ENCODE assay signal across 1 cellular context in the genomic region with DNA sequence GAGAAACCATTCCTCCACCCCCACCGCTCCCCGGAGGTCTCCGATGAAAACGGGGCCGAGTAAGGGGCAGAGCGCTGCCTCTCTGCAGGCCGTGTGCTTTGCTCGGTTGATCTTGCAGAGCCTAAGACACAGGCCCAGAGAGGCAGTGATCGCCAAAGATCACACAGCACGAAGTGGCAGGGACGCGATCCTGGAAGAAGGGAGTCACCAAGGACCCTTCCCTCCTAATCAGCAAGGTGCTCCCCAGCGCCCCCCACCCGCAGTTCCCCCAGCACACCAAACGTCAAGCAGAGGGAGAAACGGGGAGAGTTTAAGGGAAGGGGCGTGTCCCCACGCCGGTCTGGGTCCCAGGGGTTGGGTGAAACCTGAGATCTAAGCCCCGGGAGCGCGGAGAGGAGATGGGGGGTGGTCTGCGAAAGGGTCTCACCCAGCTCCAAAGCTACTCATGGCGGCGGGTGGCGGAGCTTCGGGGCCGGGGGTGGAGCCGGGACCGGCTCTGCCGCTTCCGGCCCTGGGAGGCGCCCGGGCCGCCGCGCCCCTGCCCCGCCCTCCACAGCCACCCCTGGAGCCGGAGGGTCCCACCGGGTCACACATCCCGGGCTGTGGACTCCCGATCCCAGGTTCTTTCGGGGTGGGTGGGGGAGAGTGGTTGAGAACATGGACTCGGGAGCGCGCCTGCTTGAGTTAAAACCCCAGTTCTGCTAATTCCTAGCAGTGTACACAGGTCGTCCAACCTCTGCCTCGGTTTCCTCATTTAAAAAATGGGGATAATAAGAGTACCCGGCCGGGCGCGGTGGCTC.
TF ChIP-seq lines count a peak whose summit lies in the region.

A gene with protein sequence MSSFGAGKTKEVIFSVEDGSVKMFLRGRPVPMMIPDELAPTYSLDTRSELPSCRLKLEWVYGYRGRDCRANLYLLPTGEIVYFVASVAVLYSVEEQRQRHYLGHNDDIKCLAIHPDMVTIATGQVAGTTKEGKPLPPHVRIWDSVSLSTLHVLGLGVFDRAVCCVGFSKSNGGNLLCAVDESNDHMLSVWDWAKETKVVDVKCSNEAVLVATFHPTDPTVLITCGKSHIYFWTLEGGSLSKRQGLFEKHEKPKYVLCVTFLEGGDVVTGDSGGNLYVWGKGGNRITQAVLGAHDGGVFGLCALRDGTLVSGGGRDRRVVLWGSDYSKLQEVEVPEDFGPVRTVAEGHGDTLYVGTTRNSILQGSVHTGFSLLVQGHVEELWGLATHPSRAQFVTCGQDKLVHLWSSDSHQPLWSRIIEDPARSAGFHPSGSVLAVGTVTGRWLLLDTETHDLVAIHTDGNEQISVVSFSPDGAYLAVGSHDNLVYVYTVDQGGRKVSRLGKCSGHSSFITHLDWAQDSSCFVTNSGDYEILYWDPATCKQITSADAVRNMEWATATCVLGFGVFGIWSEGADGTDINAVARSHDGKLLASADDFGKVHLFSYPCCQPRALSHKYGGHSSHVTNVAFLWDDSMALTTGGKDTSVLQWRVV (minus strand): TSS at position 468 of the 800 bp plus-strand sequence. CDS start 21 bp downstream, at position 447.

TF ChIP-seq in K562, 482 proteins besides CTCF, POLR2A, EP300 and RAD21 (continued from another document and continues in another):
- TF ChIP-seq, protein P1, sequence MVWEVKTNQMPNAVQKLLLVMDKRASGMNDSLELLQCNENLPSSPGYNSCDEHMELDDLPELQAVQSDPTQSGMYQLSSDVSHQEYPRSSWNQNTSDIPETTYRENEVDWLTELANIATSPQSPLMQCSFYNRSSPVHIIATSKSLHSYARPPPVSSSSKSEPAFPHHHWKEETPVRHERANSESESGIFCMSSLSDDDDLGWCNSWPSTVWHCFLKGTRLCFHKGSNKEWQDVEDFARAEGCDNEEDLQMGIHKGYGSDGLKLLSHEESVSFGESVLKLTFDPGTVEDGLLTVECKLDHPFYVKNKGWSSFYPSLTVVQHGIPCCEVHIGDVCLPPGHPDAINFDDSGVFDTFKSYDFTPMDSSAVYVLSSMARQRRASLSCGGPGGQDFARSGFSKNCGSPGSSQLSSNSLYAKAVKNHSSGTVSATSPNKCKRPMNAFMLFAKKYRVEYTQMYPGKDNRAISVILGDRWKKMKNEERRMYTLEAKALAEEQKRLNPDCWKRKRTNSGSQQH (CRISPR knock-in tag; IDR thresholded peaks at IDR 0.05), result no peak
- TF ChIP-seq ZNF717 (CRISPR knock-in tag; IDR thresholded peaks at IDR 0.05) (no peak), PCBP2 (IDR thresholded peaks at IDR 0.05; ENCODE audit: low read depth, low read length, poor library complexity, severe bottlenecking) (no peak), MAFK (IDR thresholded peaks at IDR 0.05; ENCODE audit: low read length) (no peak), NELFE (IDR thresholded peaks at IDR 0.05; ENCODE audit: insufficient read depth, insufficient read length) (no peak), NFXL1 (CRISPR knock-in tag; IDR thresholded peaks at IDR 0.05) (no peak), HDAC1 (IDR thresholded peaks at IDR 0.05) (peak in 1 of 2 experiments; percentile 72; a peak in 1 of 4 replicates), FOXM1 (IDR thresholded peaks at IDR 0.05; ENCODE audit: low read depth) (no peak), FOXM1 (CRISPR knock-in tag; IDR thresholded peaks at IDR 0.05; ENCODE audit: low read depth) (no peak), ZNF124 (CRISPR knock-in tag; IDR thresholded peaks at IDR 0.05) (no peak), KAT2B (IDR thresholded peaks at IDR 0.05; ENCODE audit: low read depth, low read length) (no peak), THRAP3 (IDR thresholded peaks at IDR 0.05; ENCODE audit: borderline replicate concordance) (no peak), COPS2 (conservative IDR thresholded peaks at IDR 0.05) (no peak), MTA2 (IDR thresholded peaks at IDR 0.05; ENCODE audit: low read depth) (no peak), ZNF12 (CRISPR knock-in tag; IDR thresholded peaks at IDR 0.05) (no peak), TEAD2 (tag; IDR thresholded peaks at IDR 0.05) (no peak), HMGN3 (IDR thresholded peaks at IDR 0.05; ENCODE audit: borderline replicate concordance, extremely low read depth, insufficient read length, low read depth, low read length) (peak; percentile 53), ZFPM2 (CRISPR knock-in tag; IDR thresholded peaks at IDR 0.05) (no peak), RCOR1 (IDR thresholded peaks at IDR 0.05; ENCODE audit: borderline replicate concordance in 1 of 2, low read depth in 2 of 2, low read length in 2 of 2) (peak in 1 of 2 experiments; percentile 47; a peak in 2 of 4 replicates), PHF21A (IDR thresholded peaks at IDR 0.05; ENCODE audit: borderline replicate concordance, low read depth) (no peak), DDX20 (tag; IDR thresholded peaks at IDR 0.05; ENCODE audit: low read depth) (no peak), MTA1 (IDR thresholded peaks at IDR 0.05; ENCODE audit: borderline replicate concordance) (0 out of 2 replicates have a peak, but pooled peaks have one; percentile 47)
- TF ChIP-seq, protein P2, sequence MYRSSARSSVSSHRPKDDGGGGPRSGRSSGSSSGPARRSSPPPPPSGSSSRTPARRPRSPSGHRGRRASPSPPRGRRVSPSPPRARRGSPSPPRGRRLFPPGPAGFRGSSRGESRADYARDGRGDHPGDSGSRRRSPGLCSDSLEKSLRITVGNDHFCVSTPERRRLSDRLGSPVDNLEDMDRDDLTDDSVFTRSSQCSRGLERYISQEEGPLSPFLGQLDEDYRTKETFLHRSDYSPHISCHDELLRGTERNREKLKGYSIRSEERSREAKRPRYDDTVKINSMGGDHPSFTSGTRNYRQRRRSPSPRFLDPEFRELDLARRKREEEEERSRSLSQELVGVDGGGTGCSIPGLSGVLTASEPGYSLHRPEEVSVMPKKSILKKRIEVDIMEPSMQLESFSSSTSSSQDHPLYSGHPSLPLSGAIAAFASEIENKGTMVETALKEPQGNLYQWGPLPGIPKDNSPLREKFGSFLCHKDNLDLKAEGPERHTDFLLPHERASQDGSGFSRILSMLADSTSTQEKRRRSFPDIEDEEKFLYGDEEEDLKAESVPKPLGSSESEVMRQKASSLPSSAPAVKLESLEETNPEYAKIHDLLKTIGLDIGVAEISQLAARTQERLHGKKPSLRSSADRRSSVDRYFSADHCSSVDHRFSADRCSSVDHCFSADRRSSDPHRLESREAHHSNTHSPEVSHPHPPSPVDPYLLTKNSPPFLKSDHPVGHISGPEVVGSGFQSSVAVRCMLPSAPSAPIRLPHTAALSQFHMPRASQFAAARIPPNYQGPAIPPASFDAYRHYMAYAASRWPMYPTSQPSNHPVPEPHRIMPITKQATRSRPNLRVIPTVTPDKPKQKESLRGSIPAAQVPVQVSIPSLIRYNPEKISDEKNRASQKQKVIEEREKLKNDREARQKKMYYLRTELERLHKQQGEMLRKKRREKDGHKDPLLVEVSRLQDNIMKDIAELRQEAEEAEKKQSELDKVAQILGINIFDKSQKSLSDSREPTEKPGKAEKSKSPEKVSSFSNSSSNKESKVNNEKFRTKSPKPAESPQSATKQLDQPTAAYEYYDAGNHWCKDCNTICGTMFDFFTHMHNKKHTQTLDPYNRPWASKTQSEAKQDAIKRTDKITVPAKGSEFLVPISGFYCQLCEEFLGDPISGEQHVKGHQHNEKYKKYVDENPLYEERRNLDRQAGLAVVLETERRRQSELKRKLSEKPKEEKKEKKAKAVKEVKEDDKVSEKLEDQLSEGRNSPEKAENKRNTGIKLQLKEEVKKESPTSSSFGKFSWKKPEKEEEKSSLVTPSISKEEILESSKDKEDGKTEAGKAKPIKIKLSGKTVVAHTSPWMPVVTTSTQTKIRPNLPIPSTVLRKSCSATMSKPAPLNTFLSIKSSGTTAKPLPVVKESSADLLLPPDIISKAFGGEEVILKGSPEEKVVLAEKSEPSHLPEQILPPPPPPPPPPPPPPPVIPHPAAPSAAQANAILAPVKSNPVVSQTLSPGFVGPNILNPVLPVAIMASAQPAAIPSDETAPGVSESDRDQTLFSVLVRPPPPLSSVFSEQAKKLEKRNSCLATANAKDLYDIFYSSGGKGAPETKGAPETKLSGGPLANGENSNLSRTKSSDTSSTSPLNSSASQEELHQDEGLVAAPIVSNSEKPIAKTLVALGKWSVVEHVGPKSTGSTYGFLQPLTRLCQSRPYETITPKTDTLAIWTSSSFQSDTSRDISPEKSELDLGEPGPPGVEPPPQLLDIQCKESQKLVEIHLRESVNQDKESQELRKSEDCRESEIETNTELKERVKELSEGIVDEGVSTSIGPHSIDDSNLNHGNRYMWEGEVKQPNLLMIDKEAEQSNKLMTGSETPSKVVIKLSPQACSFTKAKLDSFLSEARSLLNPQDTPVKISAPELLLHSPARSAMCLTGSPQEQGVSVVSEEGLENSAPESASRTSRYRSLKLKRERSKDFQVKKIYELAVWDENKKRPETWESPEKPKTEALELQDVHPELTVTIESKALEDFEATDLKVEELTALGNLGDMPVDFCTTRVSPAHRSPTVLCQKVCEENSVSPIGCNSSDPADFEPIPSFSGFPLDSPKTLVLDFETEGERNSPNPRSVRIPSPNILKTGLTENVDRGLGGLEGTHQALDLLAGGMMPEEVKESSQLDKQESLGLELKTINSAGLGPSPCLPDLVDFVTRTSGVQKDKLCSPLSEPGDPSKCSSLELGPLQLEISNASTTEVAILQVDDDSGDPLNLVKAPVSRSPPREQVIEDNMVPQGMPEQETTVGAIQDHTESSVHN (IDR thresholded peaks at IDR 0.05; ENCODE audit: borderline replicate concordance in 1 of 2, low read depth in 1 of 2), result no peak
- TF ChIP-seq, protein P3, sequence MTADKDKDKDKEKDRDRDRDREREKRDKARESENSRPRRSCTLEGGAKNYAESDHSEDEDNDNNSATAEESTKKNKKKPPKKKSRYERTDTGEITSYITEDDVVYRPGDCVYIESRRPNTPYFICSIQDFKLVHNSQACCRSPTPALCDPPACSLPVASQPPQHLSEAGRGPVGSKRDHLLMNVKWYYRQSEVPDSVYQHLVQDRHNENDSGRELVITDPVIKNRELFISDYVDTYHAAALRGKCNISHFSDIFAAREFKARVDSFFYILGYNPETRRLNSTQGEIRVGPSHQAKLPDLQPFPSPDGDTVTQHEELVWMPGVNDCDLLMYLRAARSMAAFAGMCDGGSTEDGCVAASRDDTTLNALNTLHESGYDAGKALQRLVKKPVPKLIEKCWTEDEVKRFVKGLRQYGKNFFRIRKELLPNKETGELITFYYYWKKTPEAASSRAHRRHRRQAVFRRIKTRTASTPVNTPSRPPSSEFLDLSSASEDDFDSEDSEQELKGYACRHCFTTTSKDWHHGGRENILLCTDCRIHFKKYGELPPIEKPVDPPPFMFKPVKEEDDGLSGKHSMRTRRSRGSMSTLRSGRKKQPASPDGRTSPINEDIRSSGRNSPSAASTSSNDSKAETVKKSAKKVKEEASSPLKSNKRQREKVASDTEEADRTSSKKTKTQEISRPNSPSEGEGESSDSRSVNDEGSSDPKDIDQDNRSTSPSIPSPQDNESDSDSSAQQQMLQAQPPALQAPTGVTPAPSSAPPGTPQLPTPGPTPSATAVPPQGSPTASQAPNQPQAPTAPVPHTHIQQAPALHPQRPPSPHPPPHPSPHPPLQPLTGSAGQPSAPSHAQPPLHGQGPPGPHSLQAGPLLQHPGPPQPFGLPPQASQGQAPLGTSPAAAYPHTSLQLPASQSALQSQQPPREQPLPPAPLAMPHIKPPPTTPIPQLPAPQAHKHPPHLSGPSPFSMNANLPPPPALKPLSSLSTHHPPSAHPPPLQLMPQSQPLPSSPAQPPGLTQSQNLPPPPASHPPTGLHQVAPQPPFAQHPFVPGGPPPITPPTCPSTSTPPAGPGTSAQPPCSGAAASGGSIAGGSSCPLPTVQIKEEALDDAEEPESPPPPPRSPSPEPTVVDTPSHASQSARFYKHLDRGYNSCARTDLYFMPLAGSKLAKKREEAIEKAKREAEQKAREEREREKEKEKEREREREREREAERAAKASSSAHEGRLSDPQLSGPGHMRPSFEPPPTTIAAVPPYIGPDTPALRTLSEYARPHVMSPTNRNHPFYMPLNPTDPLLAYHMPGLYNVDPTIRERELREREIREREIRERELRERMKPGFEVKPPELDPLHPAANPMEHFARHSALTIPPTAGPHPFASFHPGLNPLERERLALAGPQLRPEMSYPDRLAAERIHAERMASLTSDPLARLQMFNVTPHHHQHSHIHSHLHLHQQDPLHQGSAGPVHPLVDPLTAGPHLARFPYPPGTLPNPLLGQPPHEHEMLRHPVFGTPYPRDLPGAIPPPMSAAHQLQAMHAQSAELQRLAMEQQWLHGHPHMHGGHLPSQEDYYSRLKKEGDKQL (CRISPR knock-in tag; IDR thresholded peaks at IDR 0.05; ENCODE audit: borderline replicate concordance), result no peak
- TF ChIP-seq, protein P4, sequence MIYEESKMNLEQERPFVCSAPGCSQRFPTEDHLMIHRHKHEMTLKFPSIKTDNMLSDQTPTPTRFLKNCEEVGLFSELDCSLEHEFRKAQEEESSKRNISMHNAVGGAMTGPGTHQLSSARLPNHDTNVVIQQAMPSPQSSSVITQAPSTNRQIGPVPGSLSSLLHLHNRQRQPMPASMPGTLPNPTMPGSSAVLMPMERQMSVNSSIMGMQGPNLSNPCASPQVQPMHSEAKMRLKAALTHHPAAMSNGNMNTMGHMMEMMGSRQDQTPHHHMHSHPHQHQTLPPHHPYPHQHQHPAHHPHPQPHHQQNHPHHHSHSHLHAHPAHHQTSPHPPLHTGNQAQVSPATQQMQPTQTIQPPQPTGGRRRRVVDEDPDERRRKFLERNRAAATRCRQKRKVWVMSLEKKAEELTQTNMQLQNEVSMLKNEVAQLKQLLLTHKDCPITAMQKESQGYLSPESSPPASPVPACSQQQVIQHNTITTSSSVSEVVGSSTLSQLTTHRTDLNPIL (CRISPR knock-in tag; IDR thresholded peaks at IDR 0.05), result no peak
- TF ChIP-seq, protein P5, sequence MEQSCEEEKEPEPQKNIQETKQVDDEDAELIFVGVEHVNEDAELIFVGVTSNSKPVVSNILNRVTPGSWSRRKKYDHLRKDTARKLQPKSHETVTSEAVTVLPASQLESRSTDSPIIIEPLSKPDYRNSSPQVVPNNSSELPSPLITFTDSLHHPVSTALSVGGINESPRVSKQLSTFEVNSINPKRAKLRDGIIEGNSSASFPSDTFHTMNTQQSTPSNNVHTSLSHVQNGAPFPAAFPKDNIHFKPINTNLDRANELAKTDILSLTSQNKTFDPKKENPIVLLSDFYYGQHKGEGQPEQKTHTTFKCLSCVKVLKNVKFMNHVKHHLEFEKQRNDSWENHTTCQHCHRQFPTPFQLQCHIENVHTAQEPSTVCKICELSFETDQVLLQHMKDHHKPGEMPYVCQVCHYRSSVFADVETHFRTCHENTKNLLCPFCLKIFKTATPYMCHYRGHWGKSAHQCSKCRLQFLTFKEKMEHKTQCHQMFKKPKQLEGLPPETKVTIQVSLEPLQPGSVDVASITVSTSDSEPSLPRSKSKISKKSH (CRISPR knock-in tag; IDR thresholded peaks at IDR 0.05), result no peak
- TF ChIP-seq, protein P6, sequence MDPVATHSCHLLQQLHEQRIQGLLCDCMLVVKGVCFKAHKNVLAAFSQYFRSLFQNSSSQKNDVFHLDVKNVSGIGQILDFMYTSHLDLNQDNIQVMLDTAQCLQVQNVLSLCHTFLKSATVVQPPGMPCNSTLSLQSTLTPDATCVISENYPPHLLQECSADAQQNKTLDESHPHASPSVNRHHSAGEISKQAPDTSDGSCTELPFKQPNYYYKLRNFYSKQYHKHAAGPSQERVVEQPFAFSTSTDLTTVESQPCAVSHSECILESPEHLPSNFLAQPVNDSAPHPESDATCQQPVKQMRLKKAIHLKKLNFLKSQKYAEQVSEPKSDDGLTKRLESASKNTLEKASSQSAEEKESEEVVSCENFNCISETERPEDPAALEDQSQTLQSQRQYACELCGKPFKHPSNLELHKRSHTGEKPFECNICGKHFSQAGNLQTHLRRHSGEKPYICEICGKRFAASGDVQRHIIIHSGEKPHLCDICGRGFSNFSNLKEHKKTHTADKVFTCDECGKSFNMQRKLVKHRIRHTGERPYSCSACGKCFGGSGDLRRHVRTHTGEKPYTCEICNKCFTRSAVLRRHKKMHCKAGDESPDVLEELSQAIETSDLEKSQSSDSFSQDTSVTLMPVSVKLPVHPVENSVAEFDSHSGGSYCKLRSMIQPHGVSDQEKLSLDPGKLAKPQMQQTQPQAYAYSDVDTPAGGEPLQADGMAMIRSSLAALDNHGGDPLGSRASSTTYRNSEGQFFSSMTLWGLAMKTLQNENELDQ (CRISPR knock-in tag; IDR thresholded peaks at IDR 0.05; ENCODE audit: borderline replicate concordance), result no peak
